ENCODE assay signal across 8 cellular contexts in genomic region chr22:20132686-20133246, GRCh38. TPM values are rescaled to one million over a fixed set of nuclear protein-coding genes. Genes with fewer than 3 reads are reported as not detected.
DNase-seq lines count a peak whose midpoint lies in the region; ATAC-seq and TF ChIP-seq lines count a peak whose summit lies in the region.

No MANE protein-coding gene starts in this region.

- H3K9me3 ChIP-seq in heart right ventricle (no peaks in the 10 kb centered on the region), uterus (no peaks in the 10 kb centered on the region)

- H3K36me3 Mint-ChIP-seq in MCF 10A (ENCODE audit: insufficient read depth, unreplicated experiment) (peaks cover 6% of the 10 kb centered on the region), mesothelial cell of epicardium (no peaks in the 10 kb centered on the region)

- H3K27me3 ChIP-seq in heart right ventricle, result no peaks in the 10 kb centered on the region
- H3K27me3 ChIP-seq in uterus, result no peaks in the 10 kb centered on the region

- no peaks in the 10 kb centered on the region for H3K9me3 Mint-ChIP-seq in MCF 10A (ENCODE audit: unreplicated experiment)
- no peaks in the 10 kb centered on the region for H3K9me3 Mint-ChIP-seq in mesothelial cell of epicardium

- peak overlapping the region; percentile 82 to 99 (median 94) for H3K4me3 ChIP-seq in heart right ventricle
- peak overlapping the region; percentile 94 to 99 for H3K4me3 ChIP-seq in uterus

- intact Hi-C loops in heart right ventricle (cut with DNase I), result loop anchor here in 1 of 10 donors (10.0 kb wide), 1 partner anchor 168 kb away; no protein-coding TSS in a partner anchor
- intact Hi-C loops in Right ventricle myocardium superior (cut with DNase I), result no loop called here
- intact Hi-C loops in MCF 10A (cut with micrococcal nuclease), result no loop called here
- intact Hi-C loops in uterus (cut with DNase I; ENCODE audit: low total_unique reads), result no loop called here

- 44 to 57% methylated on average over 16 of the region's 16 CpGs for WGBS in heart right ventricle, 2 donors

- no TSS peak for BruUV-seq in MCF 10A (replicated peaks; lab: Mats Ljungman, UMichigan)

- ATAC-seq in heart right ventricle (no peak), Right ventricle myocardium superior (ENCODE audit: poor library complexity) (no peak), HG03469 (IDR thresholded peaks at IDR 0.05; ENCODE audit: unreplicated experiment) (no peak)

- H3K27ac Mint-ChIP-seq in MCF 10A (ENCODE audit: low read depth, unreplicated experiment) (peak overlapping the region; percentile 61), mesothelial cell of epicardium (no peak overlapping the region)

- H3K36me3 ChIP-seq in heart right ventricle (peaks cover 0 to 4% (median 0%) of the 10 kb centered on the region in 9 donors), uterus (no peaks in the 10 kb centered on the region)

- POLR2A ChIA-PET in MCF 10A (lab: Yijun Ruan, JAX), result no interaction called here

- H3K4me3 Mint-ChIP-seq in MCF 10A (ENCODE audit: unreplicated experiment), result peak overlapping the region; percentile 71
- peak overlapping the region; percentile 67 for H3K4me3 Mint-ChIP-seq in mesothelial cell of epicardium

- TF ChIP-seq CTCF in heart right ventricle (IDR thresholded peaks at IDR 0.05) (no peak), MCF 10A (IDR thresholded peaks at IDR 0.05; ENCODE audit: unreplicated experiment) (no peak), mesothelial cell of epicardium (IDR thresholded peaks at IDR 0.05; ENCODE audit: unreplicated experiment) (no peak), uterus (IDR thresholded peaks at IDR 0.05) (no peak)

- CTCF ChIA-PET in MCF 10A (lab: Yijun Ruan, JAX), result no interaction called here

- no peak for TF ChIP-seq POLR2A in uterus (IDR thresholded peaks at IDR 0.05)

- H3K4me1 ChIP-seq in heart right ventricle (peaks cover 52 to 76% (median 64%) of the 10 kb centered on the region in 9 donors), uterus (peaks cover 0 to 37% of the 10 kb centered on the region in 2 donors)

- no peak for DNase-seq in heart right ventricle
- no peak for DNase-seq in Right ventricle myocardium superior
- DNase-seq in MCF 10A (ENCODE audit: unreplicated experiment), result no peak
- no peak for DNase-seq in mesothelial cell of epicardium (ENCODE audit: low spot score in 2 of 2, unreplicated experiment in 2 of 2)
- DNase-seq in uterus, result no peak
- DNase-seq in H4 (ENCODE audit: low spot score), result no peak
- no peak for DNase-seq in iPS-NIHi7 (ENCODE audit: extremely low spot score)

- H3K4me1 Mint-ChIP-seq in MCF 10A (ENCODE audit: insufficient read depth, unreplicated experiment), result no peaks in the 10 kb centered on the region
- H3K4me1 Mint-ChIP-seq in mesothelial cell of epicardium, result peaks cover 16% of the 10 kb centered on the region

- H3K27me3 Mint-ChIP-seq in MCF 10A (ENCODE audit: insufficient read depth, unreplicated experiment) (no peaks in the 10 kb centered on the region), mesothelial cell of epicardium (ENCODE audit: low read depth) (no peaks in the 10 kb centered on the region)

- H3K27ac ChIP-seq in heart right ventricle, result peak overlapping the region in 7 of 10 donors; percentile 65 to 100 (median 77)
- peak overlapping the region in 1 of 2 donors; percentile 71 for H3K27ac ChIP-seq in uterus

RNA-seq across cellular contexts. Expression of gene ZDHHC8, which starts 1.2 kb away (rescaled TPM):
- 10 to 100 TPM; 32.5 to 51.7 (median 37.5) TPM for total RNA-seq in heart right ventricle
- polyA plus RNA-seq in heart right ventricle, result 10 to 100 TPM; 23.2 to 39.4 TPM
- 39.2 TPM for total RNA-seq in Right ventricle myocardium superior
- 43.6 and 44.8 TPM in 2 replicates for total RNA-seq in MCF 10A (2022)
- total RNA-seq in mesothelial cell of epicardium, result 82.4 to 86.2 TPM (median 82.4 TPM) in 3 replicates
- total RNA-seq in uterus, result 10 to 100 TPM in 3 of 4 donors, 1 to 10 TPM in 1; 2.4 to 87.9 (median 20.1) TPM
- total RNA-seq in H4 (2014; rRNA removed; shearing (Covaris generic)), result 4.3 and 6.9 TPM in 2 replicates

RNA-seq across cellular contexts. Expression of gene TRMT2A, which starts 15.7 kb away (rescaled TPM):
- total RNA-seq in heart right ventricle, result 10 to 100 TPM; 18.4 to 29.6 (median 25.8) TPM
- polyA plus RNA-seq in heart right ventricle, result 10 to 100 TPM; 24.6 to 58.2 TPM
- 21.9 TPM for total RNA-seq in Right ventricle myocardium superior
- total RNA-seq in MCF 10A (2022), result 39.0 and 47.1 TPM in 2 replicates
- 68.7 to 78.1 TPM (median 76.0 TPM) in 3 replicates for total RNA-seq in mesothelial cell of epicardium
- total RNA-seq in uterus, result 100 to 1,000 TPM in 1 of 4 donors, 10 to 100 TPM in 3; 30.9 to 123 (median 45.3) TPM
- total RNA-seq in H4 (2014; rRNA removed; shearing (Covaris generic)), result 12.2 and 16.6 TPM in 2 replicates

RNA-seq across cellular contexts. Expression of gene RANBP1, which starts 16.9 kb away (rescaled TPM):
- total RNA-seq in heart right ventricle (10 to 100 TPM; 31.8 to 55.8 (median 38.1) TPM), Right ventricle myocardium superior (32.7 TPM), MCF 10A (2022) (126 and 195 TPM in 2 replicates), mesothelial cell of epicardium (154 to 155 TPM (median 154 TPM) in 3 replicates), uterus (100 to 1,000 TPM in 2 of 4 donors, 10 to 100 TPM in 2; 57.6 to 233 (median 135) TPM)
- polyA plus RNA-seq in heart right ventricle, result 10 to 100 TPM; 39.4 to 71.7 TPM
- 623 and 731 TPM in 2 replicates for total RNA-seq in H4 (2014; rRNA removed; shearing (Covaris generic))

RNA-seq across cellular contexts. Expression of gene CCDC188, which starts 18.1 kb away (rescaled TPM):
- total RNA-seq in heart right ventricle (1 to 10 TPM in 1 of 10 donors, under 1 TPM in 6, not detected in 3; 0.15 to 1.1 (median 0.50) TPM), Right ventricle myocardium superior (0.30 TPM), MCF 10A (2022) (0.70 and 0.93 TPM in 2 replicates), mesothelial cell of epicardium (not detected in 3 replicates), uterus (1 to 10 TPM in 2 of 4 donors, not detected in 2; 2.7 to 4.3 TPM)
- polyA plus RNA-seq in heart right ventricle, result 1 to 10 TPM in 1 of 2 donors, under 1 TPM in 1; 0.51 to 2.3 TPM
- total RNA-seq in H4 (2014; rRNA removed; shearing (Covaris generic)), result not detected in 2 replicates

RNA-seq across cellular contexts. Expression of gene DGCR8, which starts 52.7 kb away (rescaled TPM):
- total RNA-seq in heart right ventricle (10 to 100 TPM; 11.4 to 20.0 (median 14.0) TPM), Right ventricle myocardium superior (15.4 TPM), MCF 10A (2022) (40.8 and 49.1 TPM in 2 replicates), mesothelial cell of epicardium (69.4 to 72.3 TPM (median 71.5 TPM) in 3 replicates), uterus (10 to 100 TPM; 13.2 to 56.2 (median 33.5) TPM)
- 10 to 100 TPM in 1 of 2 donors, 1 to 10 TPM in 1; 8.3 to 26.3 TPM for polyA plus RNA-seq in heart right ventricle
- total RNA-seq in H4 (2014; rRNA removed; shearing (Covaris generic)), result 9.2 and 11.4 TPM in 2 replicates
